In genomic region chr12:102640658-102641057, GRCh38 we compare ENCODE assay signal across 8 cellular contexts.
DNase-seq lines count a peak whose midpoint lies in the region; ATAC-seq, FAIRE-seq and TF ChIP-seq lines count a peak whose summit lies in the region.
"Not testable (repeated sequence)": the region's sequence is repeated elsewhere in the genome, so short reads cannot be mapped to it uniquely, and the experiment has no call there.

No MANE protein-coding gene starts in this region.

- H3K4me3 Mint-ChIP-seq in astrocyte (ENCODE audit: unreplicated experiment), result not testable (repeated sequence)

- not testable (repeated sequence) for H3K36me3 ChIP-seq in astrocyte (ENCODE audit: insufficient read depth, low read length)

- H3K9me3 Mint-ChIP-seq in astrocyte (ENCODE audit: unreplicated experiment), result not testable (repeated sequence)

- H4K20me1 ChIP-seq in astrocyte (ENCODE audit: insufficient read depth, low read length), result not testable (repeated sequence)

- not testable (repeated sequence) for H3K4me1 Mint-ChIP-seq in astrocyte (ENCODE audit: low read depth, unreplicated experiment)

- not testable (repeated sequence) for H3K4me1 ChIP-seq in astrocyte (ENCODE audit: insufficient read depth, low read length)

- DNase-seq in EH (ENCODE audit: low read depth) (peak; percentile 74), astrocyte (ENCODE audit: low read depth) (peak; percentile 8)

- ATAC-seq in GM18517 (IDR thresholded peaks at IDR 0.05; ENCODE audit: unreplicated experiment) (peak; percentile 59), GM18873 (IDR thresholded peaks at IDR 0.05; ENCODE audit: low FRiP score, unreplicated experiment) (peak; percentile 55), GM21423 (IDR thresholded peaks at IDR 0.05; ENCODE audit: unreplicated experiment) (peak; percentile 58), HG02973 (IDR thresholded peaks at IDR 0.05; ENCODE audit: unreplicated experiment) (peak; percentile 50), HG03280 (IDR thresholded peaks at IDR 0.05; ENCODE audit: unreplicated experiment) (peak; percentile 70), HG03460 (IDR thresholded peaks at IDR 0.05; ENCODE audit: unreplicated experiment) (peak; percentile 54)

- H3K9me3 ChIP-seq in astrocyte (ENCODE audit: insufficient read depth, low read depth, low read length), result not testable (repeated sequence)

- H2AFZ ChIP-seq in astrocyte (ENCODE audit: low read depth, low read length), result not testable (repeated sequence)

- H3K27ac ChIP-seq in astrocyte (ENCODE audit: low read depth, low read length), result not testable (repeated sequence)

- H3K4me2 ChIP-seq in astrocyte (ENCODE audit: low read length), result not testable (repeated sequence)

- FAIRE-seq in astrocyte (lab: Jason Lieb, UNC), result not testable (repeated sequence)

- H3K27me3 Mint-ChIP-seq in astrocyte (ENCODE audit: low read depth, unreplicated experiment), result not testable (repeated sequence)

- H3K27ac Mint-ChIP-seq in astrocyte (ENCODE audit: unreplicated experiment), result not testable (repeated sequence)

- not testable (repeated sequence) for H3K79me2 ChIP-seq in astrocyte (ENCODE audit: insufficient read depth, low read length)

- H3K4me3 ChIP-seq in astrocyte (ENCODE audit: insufficient read depth, low read depth, low read length), result not testable (repeated sequence)

- not testable (repeated sequence) for H3K9ac ChIP-seq in astrocyte (ENCODE audit: low read length)

- TF ChIP-seq CTCF in astrocyte (IDR thresholded peaks at IDR 0.05; ENCODE audit: insufficient read depth, low read depth, low read length), result not testable (repeated sequence)

- not testable (repeated sequence) for H3K27me3 ChIP-seq in astrocyte (ENCODE audit: insufficient read depth, low read length)

- not testable (repeated sequence) for H3K36me3 Mint-ChIP-seq in astrocyte (ENCODE audit: low read depth, unreplicated experiment)
